Comparison of ENCODE assay signal across 8 cellular contexts in genomic region chr2:102185347-102185746, GRCh38. TPM values are rescaled to one million over a fixed set of nuclear protein-coding genes. Genes with fewer than 3 reads are reported as not detected.
A peak's percentile ranks its signal among the peaks of the same experiment; 100 is the strongest.
DNase-seq lines count a peak whose midpoint lies in the region; ATAC-seq, FAIRE-seq and TF ChIP-seq lines count a peak whose summit lies in the region.

No MANE protein-coding gene starts in this region.

- H3K9me3 ChIP-seq in A673 (ENCODE audit: low read depth, low read length, poor library complexity, severe bottlenecking): no peaks in the 10 kb centered on the region
- no peaks in the 10 kb centered on the region for H3K9me3 ChIP-seq in adipocyte (ENCODE audit: control insufficient read depth, low read length)
- H3K9me3 ChIP-seq in kidney (ENCODE audit: control insufficient read depth in 1 of 2, low read length in 2 of 2): no peaks in the 10 kb centered on the region
- H3K9me3 ChIP-seq in Karpas-422 (ENCODE audit: low read length): no peaks in the 10 kb centered on the region

- H3K27ac ChIP-seq in A673 (ENCODE audit: low read depth, low read length, poor library complexity, severe bottlenecking): no peak overlapping the region
- H3K27ac ChIP-seq in kidney (ENCODE audit: low read depth in 2 of 2, low read length in 2 of 2): no peak overlapping the region
- no peak overlapping the region for H3K27ac ChIP-seq in Karpas-422 (ENCODE audit: low read length)

- BruUV-seq in A673 (replicated peaks; lab: Mats Ljungman, UMichigan): no TSS peak

- no peak overlapping the region for H2AFZ ChIP-seq in Karpas-422 (ENCODE audit: low read length)

- H3K27me3 ChIP-seq in A673 (replicated peaks; ENCODE audit: insufficient read depth, low read depth, low read length, poor library complexity) (peaks cover 84% of the 10 kb centered on the region), adipocyte (replicated peaks; ENCODE audit: control insufficient read depth, insufficient read depth, low read length) (no peaks in the 10 kb centered on the region), Karpas-422 (ENCODE audit: low read length) (no peaks in the 10 kb centered on the region)

- no peak overlapping the region for H3K4me2 ChIP-seq in Karpas-422 (ENCODE audit: low read depth, low read length, poor library complexity, severe bottlenecking)

- ATAC-seq in GM21825 (IDR thresholded peaks at IDR 0.05; ENCODE audit: unreplicated experiment): no peak

- CTCF ChIA-PET in A673 (lab: Charles Lee): no interaction called here

- POLR2A ChIA-PET in A673 (lab: Charles Lee; ENCODE audit: low non-redundant PET): no interaction called here

- H4K20me1 ChIP-seq in Karpas-422 (ENCODE audit: insufficient read depth, low read depth, low read length): no peaks in the 10 kb centered on the region

- H3K79me2 ChIP-seq in Karpas-422 (ENCODE audit: low read length): no peaks in the 10 kb centered on the region

- H3K36me3 ChIP-seq in A673 (ENCODE audit: insufficient read depth, low read length, poor library complexity, severe bottlenecking) (no peaks in the 10 kb centered on the region), adipocyte (ENCODE audit: control insufficient read depth, insufficient read depth, low read length, severe bottlenecking) (peaks cover 2% of the 10 kb centered on the region), kidney (ENCODE audit: control insufficient read depth in 1 of 2, insufficient read depth in 2 of 2, low read length in 2 of 2) (no peaks in the 10 kb centered on the region), Karpas-422 (ENCODE audit: insufficient read depth, low read length) (no peaks in the 10 kb centered on the region)

- intact Hi-C loops in A673 (cut with micrococcal nuclease; ENCODE audit: unreplicated experiment) (no loop called here), kidney (cut with DNase I) (no loop called here)

- no peaks in the 10 kb centered on the region for H3K4me1 ChIP-seq in A673 (ENCODE audit: insufficient read depth, low read length, poor library complexity, severe bottlenecking)
- peaks cover 21% of the 10 kb centered on the region for H3K4me1 ChIP-seq in adipocyte (ENCODE audit: control insufficient read depth, insufficient read depth, low read length)
- peaks cover 0 to 9% of the 10 kb centered on the region in 2 donors for H3K4me1 ChIP-seq in kidney (ENCODE audit: control insufficient read depth in 1 of 2, insufficient read depth in 1 of 2, low read depth in 1 of 2, low read length in 2 of 2)
- no peaks in the 10 kb centered on the region for H3K4me1 ChIP-seq in Karpas-422 (ENCODE audit: low read length)

- FAIRE-seq in kidney (lab: Jason Lieb, UNC): no peak

- H3K9me2 ChIP-seq in Karpas-422 (replicated peaks; ENCODE audit: insufficient read depth, low read length): no peaks in the 10 kb centered on the region

- no peak overlapping the region for H3K9ac ChIP-seq in adipocyte (ENCODE audit: low read length)
- no peak overlapping the region for H3K9ac ChIP-seq in kidney (ENCODE audit: low read length in 2 of 2)
- no peak overlapping the region for H3K9ac ChIP-seq in Karpas-422 (ENCODE audit: low read length)

- peak; percentile 60 for TF ChIP-seq CTCF in A673 (conservative IDR thresholded peaks at IDR 0.05; ENCODE audit: low read depth, low read length)
- peak; percentile 34 for TF ChIP-seq CTCF in GM12864 (IDR thresholded peaks at IDR 0.05; ENCODE audit: low read depth, low read length, missing control alignments)
- TF ChIP-seq CTCF in kidney (IDR thresholded peaks at IDR 0.05; ENCODE audit: borderline replicate concordance, extremely low read depth, insufficient read depth): peak; percentile 30

- no peak overlapping the region for H3K4me3 ChIP-seq in A673 (ENCODE audit: low read depth, low read length, poor library complexity, severe bottlenecking)
- no peak overlapping the region for H3K4me3 ChIP-seq in GM12864 (ENCODE audit: low read depth, low read length)
- no peak overlapping the region for H3K4me3 ChIP-seq in adipocyte (ENCODE audit: low read length)
- H3K4me3 ChIP-seq in kidney (ENCODE audit: low read length in 2 of 2): no peak overlapping the region
- H3K4me3 ChIP-seq in Karpas-422 (ENCODE audit: low read length): no peak overlapping the region

- DNase-seq in A673 (ENCODE audit: low spot score) (peak; percentile 9), GM12864 (ENCODE audit: low read depth) (no peak), adipocyte (ENCODE audit: low read depth) (peak; percentile 44), kidney (no peak), Karpas-422 (no peak), MV-4-11 (lab: John Stamatoyannopoulos, UW) (no peak), amniotic stem cell (lab: John Stamatoyannopoulos, UW) (no peak)

RNA-seq across cellular contexts. Expression of gene IL1RL2, which starts 1.5 kb away (rescaled TPM):
- total RNA-seq in A673 (2021) (not detected in 2 replicates), kidney (1.4 TPM)
- polyA plus RNA-seq in kidney (ENCODE audit: insufficient read depth, low read depth, low replicate concordance): 1.8 TPM
- not detected in 2 replicates for total RNA-seq in Karpas-422 (2014; rRNA removed; shearing (Covaris generic); ENCODE audit: low replicate concordance)

RNA-seq across cellular contexts. Expression of gene IL1R1, which starts 42.8 kb away (rescaled TPM):
- total RNA-seq in A673 (2021) (0.22 and 0.45 TPM in 2 replicates), kidney (95.9 TPM)
- 24.6 TPM for polyA plus RNA-seq in kidney (ENCODE audit: insufficient read depth, low read depth, low replicate concordance)
- not detected in 2 replicates for total RNA-seq in Karpas-422 (2014; rRNA removed; shearing (Covaris generic); ENCODE audit: low replicate concordance)

Comparison
In these comparisons a context has a peak if more than half of its experiments do, and no peak if none do; other contexts are left out.
1. DNase-seq: peak in A673 (single experiment) and adipocyte (single experiment); none in GM12864 (single experiment), kidney (single experiment), Karpas-422 (single experiment), MV-4-11 (single experiment) and amniotic stem cell (single experiment).
2. RNA of gene IL1R1, which starts 42.8 kb away (total RNA-seq): 95.9 TPM in kidney (single experiment); 0.22 to 0.45 TPM in A673 and not detected in Karpas-422; every median in the first group is over 10 times any median in the second.
3. Peak in every context shown above with its lines, with median percentiles within 50 percentile points of each other: CTCF ChIP-seq.